Comparison of ENCODE assay signal across 8 cellular contexts in the genomic region with DNA sequence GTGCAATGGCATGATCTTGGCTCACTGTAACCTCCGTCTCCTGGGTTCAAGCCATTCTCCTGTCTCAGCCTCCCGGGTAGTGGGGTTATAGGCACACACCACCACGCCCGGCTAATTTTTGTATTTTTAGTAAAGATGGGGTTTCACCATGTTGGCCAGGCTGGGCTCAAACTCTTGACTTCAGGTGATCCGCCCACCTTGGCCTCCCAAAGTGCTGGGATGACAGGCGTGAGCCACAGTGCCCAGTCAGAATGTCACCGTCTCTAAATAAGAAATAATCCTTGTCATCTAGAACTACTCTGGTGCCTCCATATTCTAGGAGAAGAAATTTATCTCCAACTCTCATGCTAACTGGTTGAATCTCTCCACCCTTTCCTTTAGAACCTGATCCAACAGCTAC. TPM values are rescaled to one million over a fixed set of nuclear protein-coding genes. Genes with fewer than 3 reads are reported as not detected.
DNase-seq lines count a peak whose midpoint lies in the region; ATAC-seq and TF ChIP-seq lines count a peak whose summit lies in the region.
"Not testable (repeated sequence)": the region's sequence is repeated elsewhere in the genome, so short reads cannot be mapped to it uniquely, and the experiment has no call there.

No MANE protein-coding gene starts in this region.

- H3K9me3 ChIP-seq in CD4-positive, alpha-beta memory T cell (ENCODE audit: control insufficient read depth in 1 of 2, low read length in 2 of 2); naive thymus-derived CD4-positive, alpha-beta T cell (ENCODE audit: control insufficient read depth in 2 of 3, low read length in 3 of 3): not testable (repeated sequence)
- H3K9me3 ChIP-seq in OCI-LY7 (ENCODE audit: low read length) = peaks cover 18% of the 10 kb centered on the region; the same call in 1 of the 2 replicates

- H3K27me3 ChIP-seq in CD4-positive, alpha-beta memory T cell (ENCODE audit: insufficient read depth, low read length); naive thymus-derived CD4-positive, alpha-beta T cell (ENCODE audit: control insufficient read depth in 2 of 2, insufficient read depth in 2 of 2, low read length in 2 of 2): not testable (repeated sequence)

- peaks cover 12 to 18% of the 10 kb centered on the region in 2 donors for H3K36me3 Mint-ChIP-seq in CD4-positive, alpha-beta memory T cell
- peaks cover 29% of the 10 kb centered on the region for H3K36me3 Mint-ChIP-seq in activated CD4-positive, alpha-beta T cell treated with anti-CD3 and anti-CD28 coated beads, Interleukin-2, amount 10 ng/mL, durations not matched to agents 24 days and 14 days (ENCODE audit: low read depth)
- H3K36me3 Mint-ChIP-seq in activated naive CD4-positive, alpha-beta T cell treated with anti-CD3 and anti-CD28 coated beads for 36 hours (ENCODE audit: low read depth); activated naive CD8-positive, alpha-beta T cell treated with anti-CD3 and anti-CD28 coated beads, Interleukin-2, amount 50 U/mL, for 24 hours (ENCODE audit: low read depth); stimulated activated naive B cell treated with anti-CD40 and anti-IgM and Interleukin-4, amounts not matched to agents 10 μg/mL and 1 μg/mL and 100 μg/mL, for 72 hours: not testable (repeated sequence)
- peaks cover 10 to 64% (median 32%) of the 10 kb centered on the region in 5 donors for H3K36me3 Mint-ChIP-seq in naive thymus-derived CD4-positive, alpha-beta T cell

- peak overlapping the region; percentile 72 to 99 (median 94) for H3K27ac Mint-ChIP-seq in CD4-positive, alpha-beta memory T cell
- H3K27ac Mint-ChIP-seq in activated CD4-positive, alpha-beta T cell treated with anti-CD3 and anti-CD28 coated beads, Interleukin-2, amount 10 ng/mL, durations not matched to agents 24 days and 14 days = peak overlapping the region; percentile 91
- peak overlapping the region; percentile 96 for H3K27ac Mint-ChIP-seq in activated naive CD4-positive, alpha-beta T cell treated with anti-CD3 and anti-CD28 coated beads for 36 hours
- peak overlapping the region; percentile 94 for H3K27ac Mint-ChIP-seq in activated naive CD8-positive, alpha-beta T cell treated with anti-CD3 and anti-CD28 coated beads, Interleukin-2, amount 50 U/mL, for 24 hours
- H3K27ac Mint-ChIP-seq in naive thymus-derived CD4-positive, alpha-beta T cell = peak overlapping the region; percentile 90 to 100 (median 96)
- H3K27ac Mint-ChIP-seq in stimulated activated naive B cell treated with anti-CD40 and anti-IgM and Interleukin-4, amounts not matched to agents 10 μg/mL and 1 μg/mL and 100 μg/mL, for 72 hours = peak overlapping the region; percentile 89

- H3K4me3 Mint-ChIP-seq in CD4-positive, alpha-beta memory T cell = peak overlapping the region; percentile 41 to 94 (median 59)
- peak overlapping the region; percentile 86 for H3K4me3 Mint-ChIP-seq in activated CD4-positive, alpha-beta T cell treated with anti-CD3 and anti-CD28 coated beads, Interleukin-2, amount 10 ng/mL, durations not matched to agents 24 days and 14 days
- peak overlapping the region; percentile 44 for H3K4me3 Mint-ChIP-seq in activated naive CD4-positive, alpha-beta T cell treated with anti-CD3 and anti-CD28 coated beads for 36 hours
- H3K4me3 Mint-ChIP-seq in activated naive CD8-positive, alpha-beta T cell treated with anti-CD3 and anti-CD28 coated beads, Interleukin-2, amount 50 U/mL, for 24 hours = peak overlapping the region; percentile 50
- peak overlapping the region; percentile 51 to 98 (median 87) for H3K4me3 Mint-ChIP-seq in naive thymus-derived CD4-positive, alpha-beta T cell
- H3K4me3 Mint-ChIP-seq in stimulated activated naive B cell treated with anti-CD40 and anti-IgM and Interleukin-4, amounts not matched to agents 10 μg/mL and 1 μg/mL and 100 μg/mL, for 72 hours = peak overlapping the region in 1 of 2 donors; percentile 53

- H3K4me1 Mint-ChIP-seq in CD4-positive, alpha-beta memory T cell = peaks cover 54 to 95% (median 75%) of the 10 kb centered on the region in 4 donors
- peaks cover 67% of the 10 kb centered on the region for H3K4me1 Mint-ChIP-seq in activated CD4-positive, alpha-beta T cell treated with anti-CD3 and anti-CD28 coated beads, Interleukin-2, amount 10 ng/mL, durations not matched to agents 24 days and 14 days
- peaks cover 70% of the 10 kb centered on the region for H3K4me1 Mint-ChIP-seq in activated naive CD4-positive, alpha-beta T cell treated with anti-CD3 and anti-CD28 coated beads for 36 hours (ENCODE audit: low read depth)
- H3K4me1 Mint-ChIP-seq in activated naive CD8-positive, alpha-beta T cell treated with anti-CD3 and anti-CD28 coated beads, Interleukin-2, amount 50 U/mL, for 24 hours = peaks cover 82% of the 10 kb centered on the region
- peaks cover 35 to 87% (median 73%) of the 10 kb centered on the region in 7 donors for H3K4me1 Mint-ChIP-seq in naive thymus-derived CD4-positive, alpha-beta T cell
- H3K4me1 Mint-ChIP-seq in stimulated activated naive B cell treated with anti-CD40 and anti-IgM and Interleukin-4, amounts not matched to agents 10 μg/mL and 1 μg/mL and 100 μg/mL, for 72 hours = peaks cover 31 to 68% of the 10 kb centered on the region in 2 donors

- peak overlapping the region; percentile 90 for H3K27ac ChIP-seq in CD4-positive, alpha-beta memory T cell (ENCODE audit: low read depth, low read length)
- H3K27ac ChIP-seq in OCI-LY7 (ENCODE audit: low read depth, low read length, poor library complexity, severe bottlenecking) = not testable (repeated sequence)
- H3K27ac ChIP-seq in naive thymus-derived CD4-positive, alpha-beta T cell (ENCODE audit: low read depth, low read length) = peak overlapping the region; percentile 96

- peaks cover 0 to 11% (median 5%) of the 10 kb centered on the region in 8 donors for H3K9me3 Mint-ChIP-seq in CD4-positive, alpha-beta memory T cell
- not testable (repeated sequence) for H3K9me3 Mint-ChIP-seq in activated CD4-positive, alpha-beta T cell treated with anti-CD3 and anti-CD28 coated beads, Interleukin-2, amount 10 ng/mL, durations not matched to agents 24 days and 14 days; activated naive CD4-positive, alpha-beta T cell treated with anti-CD3 and anti-CD28 coated beads for 36 hours; activated naive CD8-positive, alpha-beta T cell treated with anti-CD3 and anti-CD28 coated beads, Interleukin-2, amount 50 U/mL, for 24 hours; stimulated activated naive B cell treated with anti-CD40 and anti-IgM and Interleukin-4, amounts not matched to agents 10 μg/mL and 1 μg/mL and 100 μg/mL, for 72 hours
- H3K9me3 Mint-ChIP-seq in naive thymus-derived CD4-positive, alpha-beta T cell = peaks cover 0 to 17% (median 4%) of the 10 kb centered on the region in 11 donors

- not testable (repeated sequence) for H3K79me2 ChIP-seq in OCI-LY7 (ENCODE audit: insufficient read depth, low read depth, low read length)

- H3K9me2 ChIP-seq in OCI-LY7 (ENCODE audit: insufficient read depth, low read length) = not testable (repeated sequence)

- DNase-seq in CD4-positive, alpha-beta memory T cell; OCI-LY7 (ENCODE audit: low spot score); activated CD4-positive, alpha-beta T cell treated with anti-CD3 and anti-CD28 coated beads, Interleukin-2, amount 10 ng/mL, durations not matched to agents 24 days and 14 days; activated naive CD8-positive, alpha-beta T cell treated with anti-CD3 and anti-CD28 coated beads, Interleukin-2, amount 50 U/mL, for 24 hours; naive thymus-derived CD4-positive, alpha-beta T cell; stimulated activated naive B cell treated with anti-CD40 and anti-IgM and Interleukin-4, amounts not matched to agents 10 μg/mL and 1 μg/mL and 100 μg/mL, for 72 hours: not testable (repeated sequence)
- peak; percentile 13 for DNase-seq in activated T-cell treated with anti-CD3 and anti-CD28 coated beads, Interleukin-2, amount 50 U/mL, for 1 hour
- peak; percentile 50 for DNase-seq in activated naive CD4-positive, alpha-beta T cell treated with anti-CD3 and anti-CD28 coated beads for 36 hours

- not testable (repeated sequence) for TF ChIP-seq CTCF in OCI-LY7 (conservative IDR thresholded peaks at IDR 0.05; ENCODE audit: low read length)

- H3K36me3 ChIP-seq in CD4-positive, alpha-beta memory T cell (ENCODE audit: insufficient read depth, low read length); OCI-LY7 (ENCODE audit: insufficient read depth, low read length); naive thymus-derived CD4-positive, alpha-beta T cell (ENCODE audit: control insufficient read depth in 2 of 3, insufficient read depth in 3 of 3, low read length in 3 of 3): not testable (repeated sequence)

- peak overlapping the region; percentile 41 for H3K4me2 ChIP-seq in OCI-LY7 (ENCODE audit: low read length)

- H4K20me1 ChIP-seq in OCI-LY7 (ENCODE audit: insufficient read depth, low read length) = not testable (repeated sequence)

- not testable (repeated sequence) for BruUV-seq in OCI-LY7 (replicated peaks; lab: Mats Ljungman, UMichigan)

- intact Hi-C loops in CD4-positive, alpha-beta memory T cell (cut with micrococcal nuclease) = loop anchor here (2.0 kb wide), 1 partner anchor 34 kb away; no protein-coding TSS in a partner anchor
- intact Hi-C loops in OCI-LY7 (cut with micrococcal nuclease; ENCODE audit: unreplicated experiment); activated naive CD4-positive, alpha-beta T cell treated with anti-CD3 and anti-CD28 coated beads for 36 hours (cut with micrococcal nuclease); naive thymus-derived CD4-positive, alpha-beta T cell (cut with micrococcal nuclease): not testable (repeated sequence)
- intact Hi-C loops in activated CD4-positive, alpha-beta T cell treated with anti-CD3 and anti-CD28 coated beads, Interleukin-2, amount 10 ng/mL, durations not matched to agents 24 days and 14 days (cut with micrococcal nuclease) = loop anchor here (1.0 kb wide), 1 partner anchor 9 kb away; no protein-coding TSS in a partner anchor

- not testable (repeated sequence) for H2AFZ ChIP-seq in OCI-LY7 (ENCODE audit: low read length)

- not testable (repeated sequence) for H3K27me3 Mint-ChIP-seq in CD4-positive, alpha-beta memory T cell; activated CD4-positive, alpha-beta T cell treated with anti-CD3 and anti-CD28 coated beads, Interleukin-2, amount 10 ng/mL, durations not matched to agents 24 days and 14 days; activated naive CD4-positive, alpha-beta T cell treated with anti-CD3 and anti-CD28 coated beads for 36 hours (ENCODE audit: low read depth); activated naive CD8-positive, alpha-beta T cell treated with anti-CD3 and anti-CD28 coated beads, Interleukin-2, amount 50 U/mL, for 24 hours; naive thymus-derived CD4-positive, alpha-beta T cell; stimulated activated naive B cell treated with anti-CD40 and anti-IgM and Interleukin-4, amounts not matched to agents 10 μg/mL and 1 μg/mL and 100 μg/mL, for 72 hours

- CTCF ChIA-PET in CD4-positive, alpha-beta memory T cell (lab: Charles Lee; ENCODE audit: partially characterized antibody) = interaction anchor here (1.1 to 6.7 kb wide), 12 partner anchors 8 to 165 kb away, joined by 3 to 64 read pairs (median 6); partner anchors contain the start of gene ARL4C
- CTCF ChIA-PET in OCI-LY7 (lab: Charles Lee; ENCODE audit: unreplicated experiment) = interaction anchor here (1.0 kb wide), 1 partner anchor 9 kb away, joined by 4 read pairs; no protein-coding TSS in a partner anchor
- CTCF ChIA-PET in activated naive CD4-positive, alpha-beta T cell treated with anti-CD3 and anti-CD28 coated beads for 36 hours (lab: Charles Lee) = interaction anchor here (1.0 to 2.5 kb wide), 6 partner anchors 26 to 165 kb away, joined by 3 to 10 read pairs (median 5); no protein-coding TSS in a partner anchor
- CTCF ChIA-PET in naive thymus-derived CD4-positive, alpha-beta T cell (lab: Charles Lee) = interaction anchor here (0.7 to 2.4 kb wide), 8 partner anchors 9 to 478 kb away, joined by 3 to 16 read pairs (median 6); no protein-coding TSS in a partner anchor

- ATAC-seq in activated naive CD8-positive, alpha-beta T cell treated with anti-CD3 and anti-CD28 coated beads, Interleukin-2, amount 50 U/mL, for 24 hours; naive thymus-derived CD4-positive, alpha-beta T cell: not testable (repeated sequence)
- ATAC-seq in stimulated activated naive B cell treated with anti-CD40 and anti-IgM and Interleukin-4, amounts not matched to agents 10 μg/mL and 1 μg/mL and 100 μg/mL, for 72 hours (replicated peaks) = peak in 1 of 2 donors; percentile 13

- POLR2A ChIA-PET in CD4-positive, alpha-beta memory T cell (lab: Charles Lee; ENCODE audit: partially characterized antibody) = interaction anchor here (0.6 to 25.9 kb wide), 18 partner anchors 8 to 465 kb away, joined by 3 to 859 read pairs (median 8); partner anchors contain the start of gene ARL4C
- POLR2A ChIA-PET in OCI-LY7 (lab: Charles Lee) = interaction anchor here (0.6 to 3.0 kb wide), 13 partner anchors 9 to 1917 kb away, joined by 3 to 10 read pairs (median 5); no protein-coding TSS in a partner anchor
- POLR2A ChIA-PET in naive thymus-derived CD4-positive, alpha-beta T cell (lab: Charles Lee) = interaction anchor here (0.6 to 27.5 kb wide), 20 partner anchors 5 to 465 kb away, joined by 3 to 643 read pairs (median 10); partner anchors contain the start of gene ARL4C

- H3K4me1 ChIP-seq in CD4-positive, alpha-beta memory T cell (ENCODE audit: insufficient read depth, low read length) = peaks cover 79% of the 10 kb centered on the region
- H3K4me1 ChIP-seq in OCI-LY7 (ENCODE audit: insufficient read depth, low read length, poor library complexity, severe bottlenecking) = peaks cover 38% of the 10 kb centered on the region
- peaks cover 48 to 73% of the 10 kb centered on the region in 2 donors for H3K4me1 ChIP-seq in naive thymus-derived CD4-positive, alpha-beta T cell (ENCODE audit: control insufficient read depth in 2 of 2, insufficient read depth in 2 of 2, low read length in 2 of 2)

- not testable (repeated sequence) for H3K4me3 ChIP-seq in CD4-positive, alpha-beta memory T cell (ENCODE audit: low read length in 2 of 2); OCI-LY7 (ENCODE audit: low read depth, low read length, poor library complexity, severe bottlenecking); naive thymus-derived CD4-positive, alpha-beta T cell (ENCODE audit: low read length)

RNA-seq across cellular contexts. Expression of gene ARL4C, which starts 41.6 kb away (rescaled TPM):
- 100 to 1,000 TPM; 225 to 239 TPM for total RNA-seq in CD4-positive, alpha-beta memory T cell
- polyA plus RNA-seq in CD4-positive, alpha-beta memory T cell = 100 to 1,000 TPM; 136 to 149 TPM
- 15.4 and 15.7 TPM in 2 replicates for total RNA-seq in OCI-LY7 (2014; rRNA removed; shearing (Covaris generic))
- 18.9 and 19.6 TPM in 2 replicates for total RNA-seq in OCI-LY7 (2022)
- total RNA-seq in activated CD4-positive, alpha-beta T cell treated with anti-CD3 and anti-CD28 coated beads, Interleukin-2, amount 10 ng/mL, durations not matched to agents 24 days and 14 days = 43.2 and 45.0 TPM in 2 replicates
- total RNA-seq in activated naive CD4-positive, alpha-beta T cell treated with anti-CD3 and anti-CD28 coated beads for 36 hours = 10 to 100 TPM; 24.2 to 24.9 TPM
- 100 to 1,000 TPM; 200 to 329 (median 290) TPM for total RNA-seq in naive thymus-derived CD4-positive, alpha-beta T cell
- 100 to 1,000 TPM in 1 of 2 donors, 10 to 100 TPM in 1; 90.6 to 115 TPM for polyA plus RNA-seq in naive thymus-derived CD4-positive, alpha-beta T cell
